20 cellular contexts compared by ENCODE assay signal in the genomic region with DNA sequence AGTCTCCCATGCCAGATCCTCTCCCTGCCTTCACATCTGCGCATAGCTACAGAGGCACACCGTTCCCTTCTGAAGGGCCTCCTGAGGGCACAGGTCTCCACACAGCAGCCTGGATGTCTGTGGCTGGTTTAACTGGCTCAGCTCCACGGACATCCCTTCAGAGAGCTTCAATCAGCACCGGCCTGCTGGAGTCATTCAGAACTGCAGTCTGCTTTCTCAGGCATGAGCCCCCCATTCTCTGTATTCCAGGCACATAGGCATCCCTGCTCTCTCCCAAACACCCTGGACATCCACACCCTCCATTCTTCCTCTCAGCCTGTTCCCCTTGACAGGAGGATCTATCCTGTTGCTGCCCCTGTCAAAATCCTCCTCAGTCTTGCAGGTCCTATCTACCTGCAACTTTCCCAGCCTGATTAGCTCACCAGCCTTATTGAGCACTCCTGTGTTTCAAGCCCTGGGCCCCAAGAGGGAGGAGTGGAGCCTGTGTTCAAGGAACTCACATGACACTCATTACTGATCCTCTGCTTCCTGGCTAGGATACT. TPM values are rescaled to one million over a fixed set of nuclear protein-coding genes. Genes with fewer than 3 reads are reported as not detected.
DNase-seq lines count a peak whose midpoint lies in the region; ATAC-seq and TF ChIP-seq lines count a peak whose summit lies in the region.
"Had no signal": no experiment of that assay in that cellular context is flagged by ENCODE, and none has a peak within 500 bp of the region (broad histone marks: within the 10 kb centered on the region; RNA-seq: fewer than 3 reads in every experiment).

No MANE protein-coding gene starts in this region.

- H3K27ac Mint-ChIP-seq in dendritic cell treated with granulocyte-macrophage colony-stimulating factor and Interleukin-4, amounts not matched to agents 40 ng/mL and 50 ng/mL, for 4 days = peak overlapping the region; percentile 18
- H3K27ac Mint-ChIP-seq in activated CD4-positive, alpha-beta memory T cell treated with anti-CD3 and anti-CD28 coated beads for 36 hours = no peak overlapping the region
- H3K27ac Mint-ChIP-seq: activated CD4-positive, alpha-beta T cell treated with anti-CD3 and anti-CD28 coated beads, Interleukin-2, amount 10 ng/mL, durations not matched to agents 7 days and 5 days; activated T-helper 1 cell treated with anti-CD3 and anti-CD28 coated beads, Interleukin-12 subunit alpha, Interleukin-12 subunit beta, Interleukin-2, Interleukin-4 antibody, amounts not matched to agents 30 ng/mL and 10 ng/mL and 1 ng/mL, durations not matched to agents 14 hours and 24 hours and 36 hours had no signal

- H3K36me3 ChIP-seq in Loucy (ENCODE audit: insufficient read depth, low read length) = no peaks in the 10 kb centered on the region
- H3K36me3 ChIP-seq in neural cell (ENCODE audit: insufficient read depth, low read length) = no peaks in the 10 kb centered on the region
- H3K36me3 ChIP-seq in gastrocnemius medialis = no peaks in the 10 kb centered on the region
- H3K36me3 ChIP-seq: BLaER1 had no signal

- no peak for TF ChIP-seq EP300 in neural cell (conservative IDR thresholded peaks at IDR 0.05; ENCODE audit: poor library complexity, severe bottlenecking)

- H3K4me1 ChIP-seq in Loucy (ENCODE audit: insufficient read depth, low read length, poor library complexity, severe bottlenecking) (peaks cover 13% of the 10 kb centered on the region), gastrocnemius medialis (no peaks in the 10 kb centered on the region)

- no peaks in the 10 kb centered on the region for H3K27me3 ChIP-seq in Loucy (ENCODE audit: insufficient read depth, low read length, poor library complexity, severe bottlenecking)
- no peaks in the 10 kb centered on the region for H3K27me3 ChIP-seq in neural cell (ENCODE audit: insufficient read depth, low read depth, low read length)
- H3K27me3 ChIP-seq in gastrocnemius medialis = no peaks in the 10 kb centered on the region
- H3K27me3 ChIP-seq: BLaER1 had no signal

- H3K27me3 Mint-ChIP-seq in dendritic cell treated with granulocyte-macrophage colony-stimulating factor and Interleukin-4, amounts not matched to agents 40 ng/mL and 50 ng/mL, for 4 days = peaks cover 25% of the 10 kb centered on the region
- H3K27me3 Mint-ChIP-seq in activated CD4-positive, alpha-beta memory T cell treated with anti-CD3 and anti-CD28 coated beads for 36 hours = peaks cover 2% of the 10 kb centered on the region

- intact Hi-C loops in dendritic cell treated with granulocyte-macrophage colony-stimulating factor and Interleukin-4, amounts not matched to agents 40 ng/mL and 50 ng/mL, for 4 days (cut with micrococcal nuclease) = no loop called here
- intact Hi-C loops in gastrocnemius medialis (cut with DNase I; ENCODE audit: low total_unique reads) = loop anchor here (2.0 to 5.0 kb wide), 3 partner anchors 279 to 474 kb away; no protein-coding TSS in a partner anchor
- intact Hi-C loops in activated CD4-positive, alpha-beta memory T cell treated with anti-CD3 and anti-CD28 coated beads for 36 hours (cut with micrococcal nuclease) = loop anchor here (2.0 kb wide), 1 partner anchor 26 kb away; no protein-coding TSS in a partner anchor

- peak overlapping the region; percentile 19 for H3K27ac ChIP-seq in neural cell (ENCODE audit: low read length)
- H3K27ac ChIP-seq in gastrocnemius medialis = no peak overlapping the region
- H3K27ac ChIP-seq: BLaER1 had no signal

- no peak for ATAC-seq in gastrocnemius medialis

- TF ChIP-seq CTCF in Loucy (conservative IDR thresholded peaks at IDR 0.05; ENCODE audit: low read length) = no peak; the same call in 1 of the 2 replicates
- no peak for TF ChIP-seq CTCF in neural cell (IDR thresholded peaks at IDR 0.05; ENCODE audit: poor library complexity, severe bottlenecking)
- TF ChIP-seq CTCF in gastrocnemius medialis (IDR thresholded peaks at IDR 0.05 in 4 of 5, conservative IDR thresholded peaks at IDR 0.05 in 1 of 5) = no peak

- CTCF ChIA-PET in activated CD4-positive, alpha-beta memory T cell treated with anti-CD3 and anti-CD28 coated beads for 36 hours (lab: Charles Lee) = interaction anchor here (0.7 to 6.5 kb wide), 15 partner anchors 8 to 320 kb away, joined by 3 to 103 read pairs (median 14); a partner anchor contains a TSS

- no peak overlapping the region for H3K4me3 Mint-ChIP-seq in dendritic cell treated with granulocyte-macrophage colony-stimulating factor and Interleukin-4, amounts not matched to agents 40 ng/mL and 50 ng/mL, for 4 days
- H3K4me3 Mint-ChIP-seq in activated CD4-positive, alpha-beta memory T cell treated with anti-CD3 and anti-CD28 coated beads for 36 hours = no peak overlapping the region
- H3K4me3 Mint-ChIP-seq: activated CD4-positive, alpha-beta T cell treated with anti-CD3 and anti-CD28 coated beads, Interleukin-2, amount 10 ng/mL, durations not matched to agents 7 days and 5 days; activated T-helper 1 cell treated with anti-CD3 and anti-CD28 coated beads, Interleukin-12 subunit alpha, Interleukin-12 subunit beta, Interleukin-2, Interleukin-4 antibody, amounts not matched to agents 30 ng/mL and 10 ng/mL and 1 ng/mL, durations not matched to agents 14 hours and 24 hours and 36 hours had no signal

- POLR2A ChIA-PET in activated CD4-positive, alpha-beta memory T cell treated with anti-CD3 and anti-CD28 coated beads for 36 hours (lab: Charles Lee) = no interaction called here

- H3K4me3 ChIP-seq in Loucy (ENCODE audit: low read length, poor library complexity, severe bottlenecking) = no peak overlapping the region
- H3K4me3 ChIP-seq in neural cell (ENCODE audit: low read length) = no peak overlapping the region
- no peak overlapping the region for H3K4me3 ChIP-seq in gastrocnemius medialis
- H3K4me3 ChIP-seq: BLaER1 had no signal

- no peaks in the 10 kb centered on the region for H3F3A ChIP-seq in Loucy (ENCODE audit: low read depth)
- no peaks in the 10 kb centered on the region for H3F3A ChIP-seq in neural cell (ENCODE audit: insufficient read depth, low read length, poor library complexity, severe bottlenecking)

- H3K9me3 Mint-ChIP-seq in dendritic cell treated with granulocyte-macrophage colony-stimulating factor and Interleukin-4, amounts not matched to agents 40 ng/mL and 50 ng/mL, for 4 days = peaks cover 9% of the 10 kb centered on the region
- peaks cover 2% of the 10 kb centered on the region for H3K9me3 Mint-ChIP-seq in activated CD4-positive, alpha-beta memory T cell treated with anti-CD3 and anti-CD28 coated beads for 36 hours
- H3K9me3 Mint-ChIP-seq: activated CD4-positive, alpha-beta T cell treated with anti-CD3 and anti-CD28 coated beads, Interleukin-2, amount 10 ng/mL, durations not matched to agents 7 days and 5 days; activated T-helper 1 cell treated with anti-CD3 and anti-CD28 coated beads, Interleukin-12 subunit alpha, Interleukin-12 subunit beta, Interleukin-2, Interleukin-4 antibody, amounts not matched to agents 30 ng/mL and 10 ng/mL and 1 ng/mL, durations not matched to agents 14 hours and 24 hours and 36 hours had no signal

- no peaks in the 10 kb centered on the region for H3K9me3 ChIP-seq in Loucy (ENCODE audit: insufficient read depth, low read depth, low read length)
- no peaks in the 10 kb centered on the region for H3K9me3 ChIP-seq in neural cell (ENCODE audit: low read length)
- no peaks in the 10 kb centered on the region for H3K9me3 ChIP-seq in gastrocnemius medialis

- no peak for TF ChIP-seq RAD21 in neural cell (conservative IDR thresholded peaks at IDR 0.05)

- TF ChIP-seq POLR2A in gastrocnemius medialis (IDR thresholded peaks at IDR 0.05) = no peak

- peak; percentile 4 for DNase-seq in ELR (ENCODE audit: low read depth)
- no peak for DNase-seq in gastrocnemius medialis
- DNase-seq in activated CD4-positive, alpha-beta memory T cell treated with anti-CD3 and anti-CD28 coated beads for 36 hours = no peak
- DNase-seq in SHP77 treated with DMSO at 0.1 percent for 48 hours (lab: John Stamatoyannopoulos, UW) = no peak
- no peak for DNase-seq in OCI-M2 (lab: John Stamatoyannopoulos, UW; ENCODE audit: unreplicated experiment)
- DNase-seq: activated CD4-positive, alpha-beta T cell treated with anti-CD3 and anti-CD28 coated beads, Interleukin-2, amount 10 ng/mL, durations not matched to agents 7 days and 5 days; amniotic stem cell; effector CD4-positive, alpha-beta T cell; islet precursor cell; NCI-H1436; NCI-H510A treated with DMSO at 0.1 percent for 48 hours; RPMI8226; stimulated activated CD4-positive, alpha-beta T cell treated with anti-CD3 and anti-CD28 coated beads, Interleukin-2, amount 100 ng/mL, for 48 hours had no signal

- H3K9ac ChIP-seq in Loucy (ENCODE audit: low read depth, low read length, poor library complexity, severe bottlenecking) = no peak overlapping the region
- no peak overlapping the region for H3K9ac ChIP-seq in neural cell (ENCODE audit: low read length)
- H3K9ac ChIP-seq: BLaER1 had no signal

- no peaks in the 10 kb centered on the region for H3K79me2 ChIP-seq in Loucy (ENCODE audit: insufficient read depth, low read length)
- H3K79me2 ChIP-seq in neural cell (replicated peaks; ENCODE audit: insufficient read depth, low read length) = no peaks in the 10 kb centered on the region

- peaks cover 54% of the 10 kb centered on the region for H3K4me1 Mint-ChIP-seq in dendritic cell treated with granulocyte-macrophage colony-stimulating factor and Interleukin-4, amounts not matched to agents 40 ng/mL and 50 ng/mL, for 4 days (ENCODE audit: low read depth)
- peaks cover 3% of the 10 kb centered on the region for H3K4me1 Mint-ChIP-seq in activated CD4-positive, alpha-beta memory T cell treated with anti-CD3 and anti-CD28 coated beads for 36 hours (ENCODE audit: low read depth)

- H2AFZ ChIP-seq in Loucy (ENCODE audit: low read length) (peak overlapping the region; percentile 59; the same call in 1 of the 2 replicates), neural cell (ENCODE audit: low read depth, low read length) (no peak overlapping the region)

- in situ Hi-C loops in gastrocnemius medialis (cut with MboI; ENCODE audit: low sequenced_read_pairs in 4 of 4) = loop anchor here (25.0 kb wide), 2 partner anchors 279 to 304 kb away; no protein-coding TSS in a partner anchor

- H3K9me2 ChIP-seq in Loucy (replicated peaks; ENCODE audit: low read depth, low read length) (no peaks in the 10 kb centered on the region), neural cell (ENCODE audit: insufficient read depth, low read length) (no peaks in the 10 kb centered on the region)

- H3K36me3 Mint-ChIP-seq in dendritic cell treated with granulocyte-macrophage colony-stimulating factor and Interleukin-4, amounts not matched to agents 40 ng/mL and 50 ng/mL, for 4 days (ENCODE audit: low read depth) = peaks cover 8% of the 10 kb centered on the region
- no peaks in the 10 kb centered on the region for H3K36me3 Mint-ChIP-seq in activated CD4-positive, alpha-beta memory T cell treated with anti-CD3 and anti-CD28 coated beads for 36 hours

- no peak overlapping the region for H3K4me2 ChIP-seq in Loucy (ENCODE audit: low read depth, low read length, poor library complexity, severe bottlenecking)
- no peak overlapping the region for H3K4me2 ChIP-seq in neural cell (ENCODE audit: low read length)
- H3K4me2 ChIP-seq: BLaER1 had no signal

- H4K20me1 ChIP-seq in Loucy (ENCODE audit: insufficient read depth, low read length, poor library complexity, severe bottlenecking) (no peaks in the 10 kb centered on the region), neural cell (ENCODE audit: insufficient read depth) (no peaks in the 10 kb centered on the region)
- H4K20me1 ChIP-seq: BLaER1 had no signal

RNA-seq across cellular contexts. Expression of a gene that starts 2.9 kb away (rescaled TPM):
- 1.3 and 2.1 TPM in 2 replicates for polyA plus RNA-seq in neural cell
- 0.69 and 1.5 TPM in 2 replicates for polyA minus RNA-seq in neural cell
- not detected for total RNA-seq in gastrocnemius medialis
- total RNA-seq in activated CD4-positive, alpha-beta memory T cell treated with anti-CD3 and anti-CD28 coated beads for 36 hours = 1 to 10 TPM; 2.5 to 2.6 TPM

RNA-seq across cellular contexts. Expression of a gene that starts 54.6 kb away (rescaled TPM):
- 68.2 and 76.9 TPM in 2 replicates for polyA plus RNA-seq in neural cell
- polyA minus RNA-seq in neural cell = 59.4 and 60.7 TPM in 2 replicates
- under 1 TPM in 1 of 4 donors, not detected in 3; 0.09 TPM for total RNA-seq in gastrocnemius medialis
- total RNA-seq in activated CD4-positive, alpha-beta memory T cell treated with anti-CD3 and anti-CD28 coated beads for 36 hours = under 1 TPM in 1 of 2 experiments, not detected in 1; 0.12 TPM
- total RNA-seq: activated CD4-positive, alpha-beta T cell treated with anti-CD3 and anti-CD28 coated beads, Interleukin-2, amount 10 ng/mL, durations not matched to agents 7 days and 5 days; activated T-helper 1 cell treated with anti-CD3 and anti-CD28 coated beads, Interleukin-12 subunit alpha, Interleukin-12 subunit beta, Interleukin-2, Interleukin-4 antibody, amounts not matched to agents 30 ng/mL and 10 ng/mL and 1 ng/mL, durations not matched to agents 14 hours and 24 hours and 36 hours; renal cortical epithelial cell; T-helper 2 cell treated with Interferon-gamma antibody and Interleukin-4, amounts not matched to agents 100 ng/mL and 5 ng/mL, for 36 hours had no signal
